ENCODE assay signal across 8 cellular contexts in the genomic region with DNA sequence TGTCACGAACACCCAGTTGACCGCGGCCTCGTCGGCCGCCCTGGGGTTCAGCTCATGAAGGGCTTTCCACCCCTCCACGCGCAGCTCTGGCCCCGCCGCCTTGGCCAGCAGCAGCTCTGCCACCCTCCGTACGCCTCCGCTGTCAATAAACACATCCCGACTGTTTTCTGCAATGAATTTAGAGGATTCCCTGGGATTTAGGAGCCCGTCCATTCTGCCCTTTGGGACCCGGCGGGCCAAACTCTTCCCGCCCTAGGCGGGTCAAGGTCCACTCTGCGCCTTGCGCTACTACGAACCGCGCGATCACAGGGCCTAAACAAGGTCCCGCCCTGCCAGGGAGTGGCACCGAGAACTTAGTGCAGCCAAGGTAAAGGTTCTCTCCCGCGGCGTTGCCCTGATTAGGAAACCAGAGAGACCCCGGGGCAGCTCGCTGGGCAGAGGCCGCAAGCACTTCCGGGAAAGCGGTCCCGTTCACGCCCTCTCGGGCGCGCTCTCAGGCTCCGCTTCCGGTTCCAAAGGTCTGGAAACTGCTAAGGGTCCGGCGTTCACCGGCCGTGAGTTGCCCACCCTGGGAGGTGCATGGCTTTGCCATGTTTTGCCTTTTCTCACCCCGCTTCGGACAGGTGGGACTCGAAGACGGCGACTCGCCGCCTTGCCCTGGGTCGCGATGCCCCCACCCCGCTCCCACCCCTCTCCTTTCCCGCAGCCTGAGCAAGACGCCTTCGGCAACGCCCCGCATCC.
DNase-seq lines count a peak whose midpoint lies in the region; ATAC-seq and TF ChIP-seq lines count a peak whose summit lies in the region.

No MANE protein-coding gene starts in this region.

- peak; percentile 86 for ATAC-seq in SK-N-SH treated with all-trans-retinoic acid at 6 μM for 48 hours

- H3K36me3 ChIP-seq in HUES48 (ENCODE audit: control insufficient read depth, insufficient read depth, low read length) = peaks cover 7% of the 10 kb centered on the region

- no peaks in the 10 kb centered on the region for H3K27me3 ChIP-seq in HUES48 (ENCODE audit: control insufficient read depth, insufficient read depth, low read length)

- no peak overlapping the region for H3K27ac ChIP-seq in HUES48 (ENCODE audit: low read depth, low read length)

- DNase-seq in DMS153 (lab: John Stamatoyannopoulos, UW) (peak; percentile 68), GM20000 (ENCODE audit: low spot score) (peak; percentile 75), amniotic epithelial cell (ENCODE audit: low read depth) (peak; percentile 66), hippocampal formation (lab: John Stamatoyannopoulos, UW) (peak; percentile 45 to 63), retinal pigment epithelial cell (ENCODE audit: low read depth) (no peak), islet precursor cell (no peak)

- no peak for TF ChIP-seq CTCF in GM20000 (IDR thresholded peaks at IDR 0.05; ENCODE audit: extremely low read depth, missing control alignments)
- TF ChIP-seq CTCF in retinal pigment epithelial cell (conservative IDR thresholded peaks at IDR 0.05; ENCODE audit: low read depth, low read length) = no peak

- peak overlapping the region; percentile 32; the same call in 1 of the 2 replicates for H3K9ac ChIP-seq in HUES48 (ENCODE audit: low read depth, low read length)

- H3K4me1 ChIP-seq in HUES48 (ENCODE audit: control insufficient read depth, insufficient read depth, low read length) = no peaks in the 10 kb centered on the region; the same call in 1 of the 2 replicates

- H3K4me3 ChIP-seq in HUES48 (ENCODE audit: low read depth, low read length) (peak overlapping the region; percentile 61), retinal pigment epithelial cell (ENCODE audit: low read length) (peak overlapping the region; percentile 75)

- no peaks in the 10 kb centered on the region for H3K9me3 ChIP-seq in HUES48 (ENCODE audit: control insufficient read depth, insufficient read depth, low read length)

TF ChIP-seq in SK-N-SH treated with all-trans-retinoic acid at 6 μM for 48 hours, 23 proteins besides CTCF, POLR2A, EP300 and RAD21:
- TF ChIP-seq CREB5 (CRISPR knock-in tag; IDR thresholded peaks at IDR 0.05; ENCODE audit: low read depth) = no peak
- TF ChIP-seq ZNF565 (CRISPR knock-in tag; conservative IDR thresholded peaks at IDR 0.05; ENCODE audit: low read depth) = no peak
- TF ChIP-seq CSDC2 (CRISPR knock-in tag; IDR thresholded peaks at IDR 0.05) = no peak
- TF ChIP-seq ZFP30 (CRISPR knock-in tag; IDR thresholded peaks at IDR 0.05) = no peak
- no peak for TF ChIP-seq OSR1 (CRISPR knock-in tag; IDR thresholded peaks at IDR 0.05)
- TF ChIP-seq, protein P1, sequence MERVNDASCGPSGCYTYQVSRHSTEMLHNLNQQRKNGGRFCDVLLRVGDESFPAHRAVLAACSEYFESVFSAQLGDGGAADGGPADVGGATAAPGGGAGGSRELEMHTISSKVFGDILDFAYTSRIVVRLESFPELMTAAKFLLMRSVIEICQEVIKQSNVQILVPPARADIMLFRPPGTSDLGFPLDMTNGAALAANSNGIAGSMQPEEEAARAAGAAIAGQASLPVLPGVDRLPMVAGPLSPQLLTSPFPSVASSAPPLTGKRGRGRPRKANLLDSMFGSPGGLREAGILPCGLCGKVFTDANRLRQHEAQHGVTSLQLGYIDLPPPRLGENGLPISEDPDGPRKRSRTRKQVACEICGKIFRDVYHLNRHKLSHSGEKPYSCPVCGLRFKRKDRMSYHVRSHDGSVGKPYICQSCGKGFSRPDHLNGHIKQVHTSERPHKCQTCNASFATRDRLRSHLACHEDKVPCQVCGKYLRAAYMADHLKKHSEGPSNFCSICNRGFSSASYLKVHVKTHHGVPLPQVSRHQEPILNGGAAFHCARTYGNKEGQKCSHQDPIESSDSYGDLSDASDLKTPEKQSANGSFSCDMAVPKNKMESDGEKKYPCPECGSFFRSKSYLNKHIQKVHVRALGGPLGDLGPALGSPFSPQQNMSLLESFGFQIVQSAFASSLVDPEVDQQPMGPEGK (CRISPR knock-in tag; IDR thresholded peaks at IDR 0.05; ENCODE audit: borderline replicate concordance) = no peak
- TF ChIP-seq, protein P2, sequence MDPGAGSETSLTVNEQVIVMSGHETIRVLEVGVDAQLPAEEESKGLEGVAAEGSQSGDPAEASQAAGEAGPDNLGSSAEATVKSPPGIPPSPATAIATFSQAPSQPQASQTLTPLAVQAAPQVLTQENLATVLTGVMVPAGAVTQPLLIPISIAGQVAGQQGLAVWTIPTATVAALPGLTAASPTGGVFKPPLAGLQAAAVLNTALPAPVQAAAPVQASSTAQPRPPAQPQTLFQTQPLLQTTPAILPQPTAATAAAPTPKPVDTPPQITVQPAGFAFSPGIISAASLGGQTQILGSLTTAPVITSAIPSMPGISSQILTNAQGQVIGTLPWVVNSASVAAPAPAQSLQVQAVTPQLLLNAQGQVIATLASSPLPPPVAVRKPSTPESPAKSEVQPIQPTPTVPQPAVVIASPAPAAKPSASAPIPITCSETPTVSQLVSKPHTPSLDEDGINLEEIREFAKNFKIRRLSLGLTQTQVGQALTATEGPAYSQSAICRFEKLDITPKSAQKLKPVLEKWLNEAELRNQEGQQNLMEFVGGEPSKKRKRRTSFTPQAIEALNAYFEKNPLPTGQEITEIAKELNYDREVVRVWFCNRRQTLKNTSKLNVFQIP (CRISPR knock-in tag; IDR thresholded peaks at IDR 0.05; ENCODE audit: borderline replicate concordance, low read depth) = no peak
- TF ChIP-seq TSHZ2 (CRISPR knock-in tag; IDR thresholded peaks at IDR 0.05) = no peak
- TF ChIP-seq ARNTL (CRISPR knock-in tag; IDR thresholded peaks at IDR 0.05; ENCODE audit: borderline replicate concordance, low read depth) = no peak
- no peak for TF ChIP-seq SNAI2 (CRISPR knock-in tag; IDR thresholded peaks at IDR 0.05)
- TF ChIP-seq RARB (CRISPR knock-in tag; IDR thresholded peaks at IDR 0.05) = no peak
- no peak for TF ChIP-seq ZNF8 (CRISPR knock-in tag; IDR thresholded peaks at IDR 0.05)
- no peak for TF ChIP-seq TOX (CRISPR knock-in tag; IDR thresholded peaks at IDR 0.05; ENCODE audit: borderline replicate concordance)
- TF ChIP-seq BACH2 (CRISPR knock-in tag; IDR thresholded peaks at IDR 0.05; ENCODE audit: borderline replicate concordance) = no peak
- TF ChIP-seq GLIS3 (CRISPR knock-in tag; IDR thresholded peaks at IDR 0.05) = no peak
- TF ChIP-seq ISL1 (CRISPR knock-in tag; IDR thresholded peaks at IDR 0.05) = no peak
- TF ChIP-seq ESRRG (CRISPR knock-in tag; IDR thresholded peaks at IDR 0.05) = no peak
- TF ChIP-seq PPARA (CRISPR knock-in tag; IDR thresholded peaks at IDR 0.05; ENCODE audit: borderline replicate concordance) = no peak

Comparison
In these comparisons a context has a peak if more than half of its experiments do, and no peak if none do; other contexts are left out.
1. DNase-seq: peak in DMS153 (single experiment), GM20000 (single experiment), amniotic epithelial cell (single experiment) and hippocampal formation (2 of 2); none in retinal pigment epithelial cell (single experiment) and islet precursor cell (single experiment).